ENCODE assay signal across 7 cellular contexts in the genomic region with DNA sequence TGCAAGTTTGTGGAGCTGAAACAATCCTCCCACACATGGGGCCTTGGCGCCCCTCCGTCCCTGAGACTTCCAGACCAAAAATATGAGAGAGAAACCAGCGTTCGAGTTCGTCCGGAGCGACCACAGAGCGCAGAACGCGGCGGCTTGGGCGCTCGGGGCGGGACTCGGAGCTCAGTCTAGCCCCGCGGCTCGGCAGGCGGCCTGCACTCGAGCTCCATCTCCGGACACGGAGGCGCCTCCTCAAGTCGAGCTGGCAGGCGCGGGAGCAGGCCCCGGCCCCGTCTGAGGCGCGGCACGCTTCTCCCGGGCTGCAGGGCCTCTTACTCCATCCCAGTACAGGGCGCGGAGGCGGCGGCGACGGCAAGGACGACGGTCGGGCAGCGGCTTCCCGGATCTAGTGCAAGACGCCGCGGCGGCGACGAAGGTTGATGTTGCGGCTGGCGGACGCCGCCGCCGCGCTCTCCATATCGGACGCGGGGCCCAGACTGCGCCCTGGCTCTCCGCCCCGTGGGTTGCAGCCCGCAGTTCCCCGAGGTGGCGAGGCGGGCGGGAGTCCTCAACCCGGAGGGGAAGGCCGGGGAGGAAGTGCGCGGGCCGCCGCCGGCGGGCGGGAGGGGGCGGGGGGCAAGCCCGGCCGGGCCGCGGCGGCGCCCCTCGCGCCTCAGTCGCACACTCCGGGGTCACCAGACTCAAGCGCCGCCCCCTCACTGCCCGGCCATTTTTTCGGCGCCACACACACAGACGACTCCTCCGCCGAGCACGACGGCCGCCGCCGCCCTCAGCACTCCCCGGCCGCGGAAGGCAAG. TPM values are rescaled to one million over a fixed set of nuclear protein-coding genes. Genes with fewer than 3 reads are reported as not detected.
A peak's percentile ranks its signal among the peaks of the same experiment; 100 is the strongest.
DNase-seq lines count a peak whose midpoint lies in the region; TF ChIP-seq lines count a peak whose summit lies in the region.

No MANE protein-coding gene starts in this region.

- peaks cover 37% of the 10 kb centered on the region for H4K20me1 ChIP-seq in GM23248 (ENCODE audit: insufficient read depth)

- H3K79me2 ChIP-seq in GM23248 (ENCODE audit: insufficient read depth), result peaks cover 51% of the 10 kb centered on the region

- peak overlapping the region; percentile 98 for H3K27ac ChIP-seq in GM23248
- peak overlapping the region; percentile 98 for H3K27ac ChIP-seq in brain microvascular endothelial cell
- peak overlapping the region; percentile 98 for H3K27ac ChIP-seq in iPS-20b (ENCODE audit: low read length)
- peak overlapping the region; percentile 99 for H3K27ac ChIP-seq in skeletal muscle tissue (ENCODE audit: low read depth, low read length)

- in situ Hi-C loops in GM23248 (cut with MboI) (no loop called here), brain microvascular endothelial cell (cut with HindIII; ENCODE audit: low pct_ligation_motif_present, low sequenced_read_pairs) (no loop called here)

- H3K36me3 ChIP-seq in GM23248 (ENCODE audit: low read depth), result no peaks in the 10 kb centered on the region; the same call in 1 of the 2 replicates
- H3K36me3 ChIP-seq in brain microvascular endothelial cell (replicated peaks), result no peaks in the 10 kb centered on the region
- H3K36me3 ChIP-seq in iPS-20b (ENCODE audit: insufficient read depth, low read depth, low read length), result 0 out of 2 replicates have a peak, but pooled peaks cover 3% of the 10 kb centered on the region
- no peaks in the 10 kb centered on the region for H3K36me3 ChIP-seq in skeletal muscle tissue (ENCODE audit: control insufficient read depth in 3 of 3, insufficient read depth in 3 of 3, low read length in 3 of 3)

- peak overlapping the region; percentile 94 for H3K9ac ChIP-seq in GM23248
- H3K9ac ChIP-seq in iPS-20b (ENCODE audit: low read depth, low read length), result peak overlapping the region; percentile 90
- peak overlapping the region; percentile 92 to 99 (median 98) for H3K9ac ChIP-seq in skeletal muscle tissue (ENCODE audit: low read depth in 1 of 3, low read length in 3 of 3)

- 1 to 2% methylated on average over 44 to 87 of the region's 103 CpGs for WGBS in GM23248 (ENCODE audit: low coverage in 1 of 2, low lambda C conversion rate in 2 of 2, missing lambda C conversion rate in 2 of 2), 2 experiments

- H3K4me2 ChIP-seq in GM23248 (ENCODE audit: unreplicated experiment), result peak overlapping the region; percentile 95

- peaks cover 55% of the 10 kb centered on the region for H3F3A ChIP-seq in GM23248 (ENCODE audit: insufficient read depth)

- H3K9me3 ChIP-seq in GM23248 (ENCODE audit: low read depth) (no peaks in the 10 kb centered on the region), iPS-20b (ENCODE audit: insufficient read depth, low read depth, low read length) (no peaks in the 10 kb centered on the region), skeletal muscle tissue (ENCODE audit: control insufficient read depth in 3 of 3, low read length in 3 of 3) (no peaks in the 10 kb centered on the region)

- TF ChIP-seq CTCF in GM12865 (IDR thresholded peaks at IDR 0.05; ENCODE audit: insufficient read depth, low read depth, low read length, missing control alignments) (no peak), brain microvascular endothelial cell (IDR thresholded peaks at IDR 0.05; ENCODE audit: low read depth, low read length, missing control alignments) (no peak)

- H3K4me1 ChIP-seq in GM23248 (ENCODE audit: insufficient read depth) (peaks cover 29% of the 10 kb centered on the region), iPS-20b (ENCODE audit: insufficient read depth, low read length) (peaks cover 19% of the 10 kb centered on the region; the same call in 1 of the 2 replicates), skeletal muscle tissue (ENCODE audit: control insufficient read depth in 3 of 3, insufficient read depth in 3 of 3, low read length in 3 of 3) (peaks cover 20 to 35% (median 24%) of the 10 kb centered on the region in 3 donors)

- no peaks in the 10 kb centered on the region for H3K27me3 ChIP-seq in GM23248 (replicated peaks; ENCODE audit: insufficient read depth)
- H3K27me3 ChIP-seq in brain microvascular endothelial cell (replicated peaks), result no peaks in the 10 kb centered on the region
- no peaks in the 10 kb centered on the region for H3K27me3 ChIP-seq in iPS-20b (ENCODE audit: insufficient read depth, low read length)
- no peaks in the 10 kb centered on the region for H3K27me3 ChIP-seq in skeletal muscle tissue (ENCODE audit: control insufficient read depth in 3 of 3, insufficient read depth in 3 of 3, low read length in 3 of 3)

- no peaks in the 10 kb centered on the region for H3K9me2 ChIP-seq in GM23248 (ENCODE audit: insufficient read depth)

- H3K4me3 ChIP-seq in GM12865 (ENCODE audit: low read depth, low read length) (peak overlapping the region; percentile 81), GM23248 (peak overlapping the region; percentile 95), brain microvascular endothelial cell (ENCODE audit: low read depth, low read length) (peak overlapping the region; percentile 73), iPS-20b (ENCODE audit: low read length) (peak overlapping the region; percentile 91), skeletal muscle tissue (ENCODE audit: low read length in 3 of 3) (peak overlapping the region; percentile 85 to 97 (median 94))

- DNase-seq in GM12865 (ENCODE audit: low read depth), result peak; percentile 91
- DNase-seq in GM23248, result peak; percentile 88
- DNase-seq in LoVo (ENCODE audit: low spot score), result peak; percentile 26
- DNase-seq in SW480 (ENCODE audit: low spot score), result peak; percentile 75
- DNase-seq in brain microvascular endothelial cell, result peak; percentile 40

- H2AFZ ChIP-seq in GM23248, result peak overlapping the region; percentile 54; the same call in 1 of the 2 replicates

RNA-seq across cellular contexts. Expression of a gene that starts 0.7 kb away (rescaled TPM):
- 11.1 and 15.2 TPM in 2 replicates for total RNA-seq in GM23248 (2014; rRNA removed; shearing (Covaris generic))
- 3.3 and 3.5 TPM in 2 replicates for polyA plus RNA-seq in GM23248 (2016; fragmentation: Nextera tagmentation; extraction: Ambion mirVana)
- 16.2 TPM for total RNA-seq in skeletal muscle tissue

RNA-seq across cellular contexts. Expression of a gene that starts 54.7 kb away (rescaled TPM):
- 38.9 and 50.2 TPM in 2 replicates for total RNA-seq in GM23248 (2014; rRNA removed; shearing (Covaris generic))
- 35.0 and 35.8 TPM in 2 replicates for polyA plus RNA-seq in GM23248 (2016; fragmentation: Nextera tagmentation; extraction: Ambion mirVana)
- 34.4 TPM for total RNA-seq in skeletal muscle tissue

Comparison
In these comparisons a context has a peak if more than half of its experiments do, and no peak if none do; other contexts are left out.
1. Peak in every context shown above with its lines: DNase-seq, H3K4me3 ChIP-seq and H3K27ac ChIP-seq.
2. DNase-seq: peak in every context shown above with its lines; median percentile 91 in GM12865; 88 in GM23248; 75 in SW480; 40 in brain microvascular endothelial cell; 26 in LoVo.